ENCODE assay signal across 9 cellular contexts in genomic region chr1:206589206-206589605, GRCh38. TPM values are rescaled to one million over a fixed set of nuclear protein-coding genes. Genes with fewer than 3 reads are reported as not detected.
DNase-seq lines count a peak whose midpoint lies in the region; ATAC-seq, FAIRE-seq and TF ChIP-seq lines count a peak whose summit lies in the region.
"Had no signal": no experiment of that assay in that cellular context is flagged by ENCODE, and none has a peak within 500 bp of the region (broad histone marks: within the 10 kb centered on the region; RNA-seq: fewer than 3 reads in every experiment).

No MANE protein-coding gene starts in this region.

- peak overlapping the region; percentile 16 for H3K4me3 Mint-ChIP-seq in activated CD8-positive, alpha-beta memory T cell treated with anti-CD3 and anti-CD28 coated beads, Interleukin-2, amount 10 ng/mL, durations not matched to agents 7 days and 5 days
- no peak overlapping the region for H3K4me3 Mint-ChIP-seq in type B pancreatic cell

- no peaks in the 10 kb centered on the region for H3K9me1 ChIP-seq in keratinocyte (ENCODE audit: control insufficient read depth, extremely low read depth, insufficient read depth, low read length)

- no peaks in the 10 kb centered on the region for H3K27me3 Mint-ChIP-seq in activated CD8-positive, alpha-beta memory T cell treated with anti-CD3 and anti-CD28 coated beads, Interleukin-2, amount 10 ng/mL, durations not matched to agents 7 days and 5 days
- no peaks in the 10 kb centered on the region for H3K27me3 Mint-ChIP-seq in type B pancreatic cell

- H3K27ac Mint-ChIP-seq in activated CD8-positive, alpha-beta memory T cell treated with anti-CD3 and anti-CD28 coated beads, Interleukin-2, amount 10 ng/mL, durations not matched to agents 7 days and 5 days: peak overlapping the region; percentile 91
- H3K27ac Mint-ChIP-seq in type B pancreatic cell: peak overlapping the region; percentile 25

- no peak for DNase-seq in activated CD8-positive, alpha-beta memory T cell treated with anti-CD3 and anti-CD28 coated beads, Interleukin-2, amount 10 ng/mL, durations not matched to agents 7 days and 5 days
- no peak for DNase-seq in activated CD8-positive, alpha-beta memory T cell treated with anti-CD3 and anti-CD28 coated beads, Interleukin-2, amount 50 U/mL, for 4 hours
- DNase-seq in body of pancreas: peak in 2 of 4 donors; percentile 26 to 38
- DNase-seq in keratinocyte (ENCODE audit: low read depth, low spot score): no peak
- DNase-seq in type B pancreatic cell (ENCODE audit: extremely low spot score, unreplicated experiment): no peak
- DNase-seq in NOMO-1 treated with dmso at 0.1 percent for 144 hours (lab: John Stamatoyannopoulos, UW; ENCODE audit: unreplicated experiment): no peak
- no peak for DNase-seq in DMS53 treated with DMSO at 0.1 percent for 48 hours (lab: John Stamatoyannopoulos, UW; ENCODE audit: unreplicated experiment)

- H2AFZ ChIP-seq in keratinocyte (ENCODE audit: control insufficient read depth, low read length): no peak overlapping the region

- no peaks in the 10 kb centered on the region for H3K4me1 ChIP-seq in body of pancreas
- H3K4me1 ChIP-seq in keratinocyte (ENCODE audit: control insufficient read depth, extremely low read depth, insufficient read depth, low read length): peaks cover 55% of the 10 kb centered on the region

- no peaks in the 10 kb centered on the region for H3K27me3 ChIP-seq in body of pancreas
- H3K27me3 ChIP-seq in keratinocyte (ENCODE audit: control insufficient read depth, extremely low read depth, insufficient read depth, low read length): no peaks in the 10 kb centered on the region

- no peak for ATAC-seq in activated CD8-positive, alpha-beta memory T cell treated with anti-CD3 and anti-CD28 coated beads, Interleukin-2, amount 10 ng/mL, durations not matched to agents 7 days and 5 days
- ATAC-seq in body of pancreas: peak; percentile 43
- no peak for ATAC-seq in HG02885 (IDR thresholded peaks at IDR 0.05; ENCODE audit: poor library complexity, unreplicated experiment)
- ATAC-seq: Panc1 had no signal

- WGBS in body of pancreas, 2 donors: 82 to 83% methylated on average over 7 of the region's 7 CpGs

- peaks cover 79% of the 10 kb centered on the region for H3K4me1 Mint-ChIP-seq in activated CD8-positive, alpha-beta memory T cell treated with anti-CD3 and anti-CD28 coated beads, Interleukin-2, amount 10 ng/mL, durations not matched to agents 7 days and 5 days
- peaks cover 8% of the 10 kb centered on the region for H3K4me1 Mint-ChIP-seq in type B pancreatic cell (ENCODE audit: unreplicated experiment)

- no peak overlapping the region for H3K9ac ChIP-seq in keratinocyte (ENCODE audit: control insufficient read depth, extremely low read depth, insufficient read depth, low read length)

- H3K27ac ChIP-seq in body of pancreas (peak overlapping the region in 1 of 4 donors; percentile 6), keratinocyte (ENCODE audit: control insufficient read depth, insufficient read depth, low read length) (no peak overlapping the region)

- H3K9me3 ChIP-seq in body of pancreas (no peaks in the 10 kb centered on the region), keratinocyte (ENCODE audit: control insufficient read depth, low read depth, low read length) (no peaks in the 10 kb centered on the region)

- no peak for TF ChIP-seq POLR2A in body of pancreas (IDR thresholded peaks at IDR 0.05)

- peaks cover 68% of the 10 kb centered on the region for H3K36me3 Mint-ChIP-seq in activated CD8-positive, alpha-beta memory T cell treated with anti-CD3 and anti-CD28 coated beads, Interleukin-2, amount 10 ng/mL, durations not matched to agents 7 days and 5 days
- H3K36me3 Mint-ChIP-seq in type B pancreatic cell: peaks cover 27% of the 10 kb centered on the region

- no peaks in the 10 kb centered on the region for H3K9me3 Mint-ChIP-seq in activated CD8-positive, alpha-beta memory T cell treated with anti-CD3 and anti-CD28 coated beads, Interleukin-2, amount 10 ng/mL, durations not matched to agents 7 days and 5 days (ENCODE audit: low read depth)
- no peaks in the 10 kb centered on the region for H3K9me3 Mint-ChIP-seq in type B pancreatic cell

- H3K36me3 ChIP-seq in body of pancreas (replicated peaks in 1 of 2; ENCODE audit: insufficient read depth in 1 of 2, low read depth in 2 of 2): peaks cover 0 to 11% of the 10 kb centered on the region in 2 donors
- H3K36me3 ChIP-seq in keratinocyte (ENCODE audit: control insufficient read depth in 2 of 2, extremely low read depth in 1 of 2, insufficient read depth in 2 of 2, low read length in 2 of 2): peaks cover 7 to 8% of the 10 kb centered on the region in 2 experiments

- intact Hi-C loops in body of pancreas (cut with DNase I): no loop called here

- dilution Hi-C loops in keratinocyte (cut with MboI; ENCODE audit: extremely low pct_ligation_motif_present, low sequenced_read_pairs): no loop called here

- FAIRE-seq in keratinocyte (lab: Jason Lieb, UNC): no peak

- H3K4me2 ChIP-seq in keratinocyte (ENCODE audit: control insufficient read depth, extremely low read depth, insufficient read depth, low read depth, low read length): peak overlapping the region; percentile 12

- no peak for TF ChIP-seq CTCF in body of pancreas (IDR thresholded peaks at IDR 0.05)
- TF ChIP-seq CTCF in keratinocyte (optimal IDR thresholded peaks at IDR 0.05 in 1 of 3, IDR thresholded peaks at IDR 0.05 in 1 of 3, conservative IDR thresholded peaks at IDR 0.05 in 1 of 3; ENCODE audit: extremely low read depth in 1 of 3, insufficient read depth in 2 of 3, low read length in 3 of 3): no peak
- TF ChIP-seq CTCF in type B pancreatic cell (conservative IDR thresholded peaks at IDR 0.05): no peak

- H3K4me3 ChIP-seq in body of pancreas: no peak overlapping the region
- no peak overlapping the region for H3K4me3 ChIP-seq in keratinocyte (ENCODE audit: control insufficient read depth in 2 of 3, extremely low read depth in 1 of 3, insufficient read depth in 2 of 3, low read depth in 1 of 3, low read length in 3 of 3)

- no peaks in the 10 kb centered on the region for H3K79me2 ChIP-seq in keratinocyte (ENCODE audit: control insufficient read depth, insufficient read depth, low read length)

- H4K20me1 ChIP-seq in keratinocyte (ENCODE audit: control insufficient read depth, extremely low read depth, insufficient read depth, low read length): no peaks in the 10 kb centered on the region

- CTCF ChIA-PET in activated CD8-positive, alpha-beta memory T cell treated with anti-CD3 and anti-CD28 coated beads, Interleukin-2, amount 10 ng/mL, durations not matched to agents 7 days and 5 days (lab: Charles Lee): interaction anchor here (0.8 to 17.5 kb wide), 6 partner anchors 10 to 93 kb away, joined by 3 to 381 read pairs (median 4); no protein-coding TSS in a partner anchor

RNA-seq across cellular contexts. Expression of gene EIF2D, which starts 23.1 kb away (rescaled TPM):
- total RNA-seq in activated CD8-positive, alpha-beta memory T cell treated with anti-CD3 and anti-CD28 coated beads, Interleukin-2, amount 10 ng/mL, durations not matched to agents 7 days and 5 days: 10 to 100 TPM; 51.7 to 68.4 TPM
- total RNA-seq in body of pancreas (10 to 100 TPM; 25.9 to 55.4 TPM), type B pancreatic cell (ENCODE audit: low replicate concordance) (38.2 and 45.7 TPM in 2 replicates)
- polyA plus RNA-seq in keratinocyte: 59.9 to 66.4 TPM (median 60.6 TPM) in 3 replicates
- 21.4 TPM for polyA plus RNA-seq in keratinocyte (2011; ENCODE audit: low read depth)
- polyA plus RNA-seq in keratinocyte (2011; cell fraction: cytosol; rRNA removed): 55.7 and 62.1 TPM in 2 replicates
- polyA plus RNA-seq in keratinocyte (2011; cell fraction: nucleus; rRNA removed): 64.0 and 66.2 TPM in 2 replicates
- polyA plus RNA-seq in keratinocyte (2012; ENCODE audit: low replicate concordance): 27.5 and 39.8 TPM in 2 replicates
- polyA minus RNA-seq in keratinocyte: 29.9 to 48.8 TPM (median 47.8 TPM) in 3 replicates
- 27.0 TPM for polyA minus RNA-seq in keratinocyte (2011; cell fraction: cytosol; rRNA and poly(A)+ RNA removed)
- 12.0 and 21.8 TPM in 2 replicates for polyA minus RNA-seq in keratinocyte (2011; cell fraction: nucleus; rRNA and poly(A)+ RNA removed)

RNA-seq across cellular contexts. Expression of gene DYRK3, which starts 46.1 kb away (rescaled TPM):
- 10 to 100 TPM in 1 of 2 experiments, 1 to 10 TPM in 1; 9.5 to 12.7 TPM for total RNA-seq in activated CD8-positive, alpha-beta memory T cell treated with anti-CD3 and anti-CD28 coated beads, Interleukin-2, amount 10 ng/mL, durations not matched to agents 7 days and 5 days
- total RNA-seq in body of pancreas (1 to 10 TPM; 1.6 to 4.7 TPM), type B pancreatic cell (ENCODE audit: low replicate concordance) (1.0 and 7.2 TPM in 2 replicates)
- polyA plus RNA-seq in keratinocyte: 9.9 to 15.0 TPM (median 11.8 TPM) in 3 replicates
- polyA plus RNA-seq in keratinocyte (2011; ENCODE audit: low read depth): 5.2 TPM
- 7.7 and 11.3 TPM in 2 replicates for polyA plus RNA-seq in keratinocyte (2011; cell fraction: cytosol; rRNA removed)
- 12.3 and 13.7 TPM in 2 replicates for polyA plus RNA-seq in keratinocyte (2011; cell fraction: nucleus; rRNA removed)
- polyA plus RNA-seq in keratinocyte (2012; ENCODE audit: low replicate concordance): 5.4 and 14.0 TPM in 2 replicates
- polyA minus RNA-seq in keratinocyte: 9.4 to 17.9 TPM (median 14.7 TPM) in 3 replicates
- polyA minus RNA-seq in keratinocyte (2011; cell fraction: cytosol; rRNA and poly(A)+ RNA removed): 15.3 TPM
- polyA minus RNA-seq in keratinocyte (2011; cell fraction: nucleus; rRNA and poly(A)+ RNA removed): 13.9 and 24.7 TPM in 2 replicates
